ENCODE assay signal across 8 cellular contexts in genomic region chrX:130165703-130166502, GRCh38. TPM values are rescaled to one million over a fixed set of nuclear protein-coding genes. Genes with fewer than 3 reads are reported as not detected.
DNase-seq lines count a peak whose midpoint lies in the region; ATAC-seq and TF ChIP-seq lines count a peak whose summit lies in the region.

Gene AIFM1, minus strand, starts transcription at chrX:130165841. Its CDS starts 185 bp downstream, at chrX:130165656.

- TF ChIP-seq CTCF in Calu3 (IDR thresholded peaks at IDR 0.05; ENCODE audit: unreplicated experiment) (no peak), OCI-LY3 (IDR thresholded peaks at IDR 0.05; ENCODE audit: low read depth, low read length) (no peak), endothelial cell (IDR thresholded peaks at IDR 0.05; ENCODE audit: unreplicated experiment) (no peak), mesothelial cell of epicardium (IDR thresholded peaks at IDR 0.05; ENCODE audit: unreplicated experiment) (no peak)

- peak within 1 kb of the TSS; percentile 94 for H3K27ac ChIP-seq in OCI-LY3 (ENCODE audit: low read length)

- H3K36me3 ChIP-seq in OCI-LY3 (replicated peaks; ENCODE audit: low read depth, low read length): peaks cover 2% of the 10 kb centered on the region

- H3K4me3 Mint-ChIP-seq in Calu3 (ENCODE audit: low read depth, unreplicated experiment) (peak within 1 kb of the TSS; percentile 77), endothelial cell (ENCODE audit: unreplicated experiment) (peak within 1 kb of the TSS; percentile 94), mesothelial cell of epicardium (peak within 1 kb of the TSS; percentile 92)

- DNase-seq in Calu3: peak; percentile 92
- peak; percentile 86 for DNase-seq in HuH-7 (ENCODE audit: low spot score)
- peak; percentile 90 for DNase-seq in activated CD8-positive, alpha-beta memory T cell treated with anti-CD3 and anti-CD28 coated beads, Interleukin-2, amount 50 U/mL, for 48 hours
- DNase-seq in endothelial cell (ENCODE audit: low spot score): peak; percentile 83
- DNase-seq in mesothelial cell of epicardium (ENCODE audit: low spot score in 2 of 2, unreplicated experiment in 2 of 2): peak; percentile 71 to 89
- DNase-seq in stimulated activated CD8-positive, alpha-beta memory T cell treated with anti-CD3 and anti-CD28 coated beads, Interleukin-15, amount 100 ng/mL, for 48 hours (ENCODE audit: low read depth in 2 of 2): peak; percentile 82 to 85

- H3K36me3 Mint-ChIP-seq in Calu3 (ENCODE audit: insufficient read depth, unreplicated experiment) (peaks cover 19% of the 10 kb centered on the region), endothelial cell (ENCODE audit: low read depth, unreplicated experiment) (no peaks in the 10 kb centered on the region), mesothelial cell of epicardium (no peaks in the 10 kb centered on the region)

- H3K4me1 Mint-ChIP-seq in Calu3 (ENCODE audit: low read depth, unreplicated experiment) (peaks cover 27% of the 10 kb centered on the region), endothelial cell (ENCODE audit: unreplicated experiment) (peaks cover 11% of the 10 kb centered on the region), mesothelial cell of epicardium (peaks cover 30% of the 10 kb centered on the region)

- peaks cover 22% of the 10 kb centered on the region for H3K4me1 ChIP-seq in OCI-LY3 (ENCODE audit: low read length)

- no peaks in the 10 kb centered on the region for H3K9me3 ChIP-seq in OCI-LY3 (ENCODE audit: insufficient read depth, low read length)

- peaks cover 49% of the 10 kb centered on the region for H3K79me2 ChIP-seq in OCI-LY3 (ENCODE audit: low read length)

- peak; percentile 90 for ATAC-seq in GM21515 (IDR thresholded peaks at IDR 0.05; ENCODE audit: unreplicated experiment)

- peak within 1 kb of the TSS; percentile 96 for H3K9ac ChIP-seq in OCI-LY3 (ENCODE audit: low read length)

- peak within 1 kb of the TSS; percentile 94 for H3K4me3 ChIP-seq in OCI-LY3 (ENCODE audit: low read length)

- intact Hi-C loops in Calu3 (cut with micrococcal nuclease; ENCODE audit: unreplicated experiment): no loop called here

- peak within 1 kb of the TSS; percentile 63 for H2AFZ ChIP-seq in OCI-LY3 (ENCODE audit: low read depth, low read length)

- H3K27ac Mint-ChIP-seq in Calu3 (ENCODE audit: unreplicated experiment): peak within 1 kb of the TSS; percentile 72
- peak within 1 kb of the TSS; percentile 93 for H3K27ac Mint-ChIP-seq in endothelial cell (ENCODE audit: unreplicated experiment)
- peak within 1 kb of the TSS; percentile 97 for H3K27ac Mint-ChIP-seq in mesothelial cell of epicardium

- H4K20me1 ChIP-seq in OCI-LY3 (ENCODE audit: insufficient read depth, low read length): no peaks in the 10 kb centered on the region

- peak within 1 kb of the TSS; percentile 94 for H3K4me2 ChIP-seq in OCI-LY3 (ENCODE audit: low read length)

- H3K9me3 Mint-ChIP-seq in Calu3 (ENCODE audit: low read depth, unreplicated experiment) (no peaks in the 10 kb centered on the region), endothelial cell (ENCODE audit: unreplicated experiment) (no peaks in the 10 kb centered on the region), mesothelial cell of epicardium (peaks cover 13% of the 10 kb centered on the region)

- H3K27me3 Mint-ChIP-seq in Calu3 (ENCODE audit: unreplicated experiment) (peaks cover 7% of the 10 kb centered on the region), endothelial cell (ENCODE audit: unreplicated experiment) (peaks cover 5% of the 10 kb centered on the region), mesothelial cell of epicardium (ENCODE audit: low read depth) (peaks cover 2% of the 10 kb centered on the region)

- no TSS peak for BruUV-seq in Calu3 (replicated peaks; lab: Mats Ljungman, UMichigan)

- CTCF ChIA-PET in Calu3 (lab: Charles Lee): no interaction called here

- no peaks in the 10 kb centered on the region for H3K27me3 ChIP-seq in OCI-LY3 (ENCODE audit: low read depth, low read length)

RNA-seq across cellular contexts. Expression of gene AIFM1, which starts in this region (rescaled TPM):
- total RNA-seq in Calu3 (2022) (50.3 and 52.7 TPM in 2 replicates), endothelial cell (ENCODE audit: unreplicated experiment) (39.9 TPM), mesothelial cell of epicardium (31.3 to 34.6 TPM (median 32.1 TPM) in 3 replicates)

Comparison
In these comparisons a context has a peak if more than half of its experiments do, and no peak if none do; other contexts are left out.
1. Peak in every context shown above with its lines: DNase-seq, ATAC-seq, H3K4me3 ChIP-seq and H3K27ac ChIP-seq.